Comparison of ENCODE assay signal across 15 cellular contexts in genomic region chr20:37988555-37988954, GRCh38. TPM values are rescaled to one million over a fixed set of nuclear protein-coding genes. Genes with fewer than 3 reads are reported as not detected.
DNase-seq lines count a peak whose midpoint lies in the region; ATAC-seq and TF ChIP-seq lines count a peak whose summit lies in the region.
"Had no signal": no experiment of that assay in that cellular context is flagged by ENCODE, and none has a peak within 500 bp of the region (broad histone marks: within the 10 kb centered on the region; RNA-seq: fewer than 3 reads in every experiment).

No MANE protein-coding gene starts in this region.

- H3K9ac ChIP-seq in neural progenitor cell = no peak overlapping the region
- H3K9ac ChIP-seq: BLaER1 had no signal

- no peak overlapping the region for H2AFZ ChIP-seq in neural progenitor cell (replicated peaks)

- no peak overlapping the region for H3K4me3 Mint-ChIP-seq in CD4-positive, CD25-positive, alpha-beta regulatory T cell
- no peak overlapping the region for H3K4me3 Mint-ChIP-seq in neural progenitor cell
- H3K4me3 Mint-ChIP-seq: activated CD8-positive, alpha-beta T cell treated with anti-CD3 and anti-CD28 coated beads for 36 hours; mesothelial cell of epicardium had no signal

- no peak for TF ChIP-seq CTCF in neural progenitor cell (IDR thresholded peaks at IDR 0.05)

- H3K36me3 ChIP-seq in CD4-positive, CD25-positive, alpha-beta regulatory T cell (ENCODE audit: control insufficient read depth, insufficient read depth, low read length) = peaks cover 45% of the 10 kb centered on the region
- H3K36me3 ChIP-seq in neural progenitor cell = no peaks in the 10 kb centered on the region
- H3K36me3 ChIP-seq in aorta (ENCODE audit: control insufficient read depth in 1 of 2, insufficient read depth in 2 of 2, low read length in 1 of 2) = peaks cover 0 to 2% of the 10 kb centered on the region in 2 donors

- peak overlapping the region in 2 of 3 donors; percentile 29 to 73 for H3K27ac Mint-ChIP-seq in CD4-positive, CD25-positive, alpha-beta regulatory T cell
- peak overlapping the region; percentile 0 for H3K27ac Mint-ChIP-seq in neural progenitor cell
- H3K27ac Mint-ChIP-seq: activated CD8-positive, alpha-beta T cell treated with anti-CD3 and anti-CD28 coated beads for 36 hours had no signal

- no peak for DNase-seq in CD4-positive, CD25-positive, alpha-beta regulatory T cell
- DNase-seq in RPMI7951 (ENCODE audit: low read depth) = peak; percentile 36
- DNase-seq in fibroblast of gingiva (ENCODE audit: low read depth) = peak; percentile 43
- DNase-seq in neural progenitor cell (ENCODE audit: low spot score) = no peak
- no peak for DNase-seq in DMS79 (lab: John Stamatoyannopoulos, UW)
- DNase-seq in NCI-H1417 (lab: John Stamatoyannopoulos, UW) = no peak
- no peak for DNase-seq in aorta
- DNase-seq: activated CD8-positive, alpha-beta T cell treated with anti-CD3 and anti-CD28 coated beads for 36 hours; HCEC 1CT; NCI-H1930; stimulated activated CD4-positive, alpha-beta T cell treated with anti-CD3 and anti-CD28 coated beads, Interleukin-4, amount 100 ng/mL, for 4 hours had no signal

- H3K4me1 ChIP-seq in CD4-positive, CD25-positive, alpha-beta regulatory T cell (ENCODE audit: control insufficient read depth, insufficient read depth, low read length, poor library complexity, severe bottlenecking) = no peaks in the 10 kb centered on the region
- peaks cover 19% of the 10 kb centered on the region for H3K4me1 ChIP-seq in neural progenitor cell
- H3K4me1 ChIP-seq in aorta (ENCODE audit: control insufficient read depth in 1 of 2, insufficient read depth in 2 of 2, low read length in 2 of 2) = peaks cover 0 to 6% of the 10 kb centered on the region in 2 donors

- H4K20me1 ChIP-seq in neural progenitor cell (ENCODE audit: low read depth) = peaks cover 5% of the 10 kb centered on the region

- H3K9me3 ChIP-seq in CD4-positive, CD25-positive, alpha-beta regulatory T cell (ENCODE audit: control insufficient read depth in 2 of 2, low read length in 2 of 2) = no peaks in the 10 kb centered on the region
- no peaks in the 10 kb centered on the region for H3K9me3 ChIP-seq in neural progenitor cell (ENCODE audit: low read depth)
- H3K9me3 ChIP-seq in aorta (ENCODE audit: control insufficient read depth, low read length) = no peaks in the 10 kb centered on the region
- H3K9me3 ChIP-seq: BLaER1, tibial nerve had no signal

- no peaks in the 10 kb centered on the region for H3K27me3 Mint-ChIP-seq in CD4-positive, CD25-positive, alpha-beta regulatory T cell
- no peaks in the 10 kb centered on the region for H3K27me3 Mint-ChIP-seq in neural progenitor cell (ENCODE audit: insufficient read depth, low read depth)
- H3K27me3 Mint-ChIP-seq: activated CD8-positive, alpha-beta T cell treated with anti-CD3 and anti-CD28 coated beads for 36 hours had no signal

- H3K36me3 Mint-ChIP-seq in CD4-positive, CD25-positive, alpha-beta regulatory T cell = peaks cover 53% of the 10 kb centered on the region
- H3K36me3 Mint-ChIP-seq in neural progenitor cell = peaks cover 7% of the 10 kb centered on the region

- H3F3A ChIP-seq in neural progenitor cell (ENCODE audit: low read depth) = peaks cover 18% of the 10 kb centered on the region

- H3K4me2 ChIP-seq in neural progenitor cell = no peak overlapping the region

- intact Hi-C loops in aorta (cut with DNase I) = no loop called here

- H3K4me1 Mint-ChIP-seq in CD4-positive, CD25-positive, alpha-beta regulatory T cell = peaks cover 0 to 21% (median 9%) of the 10 kb centered on the region in 4 donors
- peaks cover 57% of the 10 kb centered on the region for H3K4me1 Mint-ChIP-seq in neural progenitor cell

- no peak for ATAC-seq in CD4-positive, CD25-positive, alpha-beta regulatory T cell (ENCODE audit: low read depth in 2 of 2)
- ATAC-seq in HG03457 (IDR thresholded peaks at IDR 0.05; ENCODE audit: unreplicated experiment) (no peak), aorta (ENCODE audit: low FRiP score) (no peak)
- ATAC-seq: activated CD8-positive, alpha-beta T cell treated with anti-CD3 and anti-CD28 coated beads for 36 hours had no signal

- no peak overlapping the region for H3K27ac ChIP-seq in CD4-positive, CD25-positive, alpha-beta regulatory T cell (ENCODE audit: insufficient read depth, low read length, poor library complexity, severe bottlenecking)
- H3K27ac ChIP-seq in neural progenitor cell (no peak overlapping the region), aorta (ENCODE audit: low read depth in 1 of 2, low read length in 2 of 2) (no peak overlapping the region)
- H3K27ac ChIP-seq: BLaER1 had no signal

- 83 to 86% methylated on average over 3 of the region's 3 CpGs for WGBS in aorta, 2 donors

- no peaks in the 10 kb centered on the region for H3K79me2 ChIP-seq in neural progenitor cell (ENCODE audit: low read depth)

- no peaks in the 10 kb centered on the region for H3K9me3 Mint-ChIP-seq in CD4-positive, CD25-positive, alpha-beta regulatory T cell
- no peaks in the 10 kb centered on the region for H3K9me3 Mint-ChIP-seq in neural progenitor cell
- H3K9me3 Mint-ChIP-seq: activated CD8-positive, alpha-beta T cell treated with anti-CD3 and anti-CD28 coated beads for 36 hours; mesothelial cell of epicardium had no signal

- H3K27me3 ChIP-seq in CD4-positive, CD25-positive, alpha-beta regulatory T cell (ENCODE audit: control insufficient read depth, insufficient read depth, low read length) = no peaks in the 10 kb centered on the region
- no peaks in the 10 kb centered on the region for H3K27me3 ChIP-seq in neural progenitor cell
- H3K27me3 ChIP-seq in aorta (ENCODE audit: control insufficient read depth in 1 of 2, insufficient read depth in 2 of 2, low read length in 1 of 2) = no peaks in the 10 kb centered on the region
- H3K27me3 ChIP-seq: BLaER1, tibial nerve had no signal

- H3K4me3 ChIP-seq in CD4-positive, CD25-positive, alpha-beta regulatory T cell (ENCODE audit: low read depth, low read length) = no peak overlapping the region
- no peak overlapping the region for H3K4me3 ChIP-seq in neural progenitor cell
- no peak overlapping the region for H3K4me3 ChIP-seq in aorta (ENCODE audit: low read length in 2 of 2)
- H3K4me3 ChIP-seq: BLaER1, tibial nerve had no signal

RNA-seq across cellular contexts. Expression of gene TTI1, which starts 44.7 kb away (rescaled TPM):
- 21.2 TPM for total RNA-seq in CD4-positive, CD25-positive, alpha-beta regulatory T cell
- polyA plus RNA-seq in CD4-positive, CD25-positive, alpha-beta regulatory T cell = 10 to 100 TPM; 15.2 to 19.0 (median 15.9) TPM
- total RNA-seq in RPMI7951 (2014; rRNA removed; shearing (Covaris generic)) = 30.6 and 36.4 TPM in 2 replicates
- 52.1 and 55.9 TPM in 2 replicates for total RNA-seq in neural progenitor cell (ENCODE audit: low replicate concordance)
- total RNA-seq in aorta = 10 to 100 TPM; 11.8 to 15.1 TPM
- polyA plus RNA-seq in aorta = 1 to 10 TPM; 2.3 to 4.5 TPM

RNA-seq across cellular contexts. Expression of gene RPRD1B, which starts 45.0 kb away (rescaled TPM):
- total RNA-seq in CD4-positive, CD25-positive, alpha-beta regulatory T cell = 54.0 TPM
- polyA plus RNA-seq in CD4-positive, CD25-positive, alpha-beta regulatory T cell = 1 to 10 TPM; 3.8 to 6.2 (median 4.3) TPM
- total RNA-seq in RPMI7951 (2014; rRNA removed; shearing (Covaris generic)) = 21.5 and 22.3 TPM in 2 replicates
- 21.6 and 37.7 TPM in 2 replicates for total RNA-seq in neural progenitor cell (ENCODE audit: low replicate concordance)
- 10 to 100 TPM; 33.9 to 43.5 TPM for total RNA-seq in aorta
- 1 to 10 TPM; 6.9 to 9.8 TPM for polyA plus RNA-seq in aorta

Comparison
In these comparisons a context has a peak if more than half of its experiments do, and no peak if none do; other contexts are left out.
1. DNase-seq: peak in RPMI7951 (single experiment) and fibroblast of gingiva (single experiment); none in CD4-positive, CD25-positive, alpha-beta regulatory T cell (0 of 3), neural progenitor cell (single experiment), DMS79 (single experiment), NCI-H1417 (0 of 3) and aorta (0 of 2).